1 cellular context compared by ENCODE assay signal in the genomic region with DNA sequence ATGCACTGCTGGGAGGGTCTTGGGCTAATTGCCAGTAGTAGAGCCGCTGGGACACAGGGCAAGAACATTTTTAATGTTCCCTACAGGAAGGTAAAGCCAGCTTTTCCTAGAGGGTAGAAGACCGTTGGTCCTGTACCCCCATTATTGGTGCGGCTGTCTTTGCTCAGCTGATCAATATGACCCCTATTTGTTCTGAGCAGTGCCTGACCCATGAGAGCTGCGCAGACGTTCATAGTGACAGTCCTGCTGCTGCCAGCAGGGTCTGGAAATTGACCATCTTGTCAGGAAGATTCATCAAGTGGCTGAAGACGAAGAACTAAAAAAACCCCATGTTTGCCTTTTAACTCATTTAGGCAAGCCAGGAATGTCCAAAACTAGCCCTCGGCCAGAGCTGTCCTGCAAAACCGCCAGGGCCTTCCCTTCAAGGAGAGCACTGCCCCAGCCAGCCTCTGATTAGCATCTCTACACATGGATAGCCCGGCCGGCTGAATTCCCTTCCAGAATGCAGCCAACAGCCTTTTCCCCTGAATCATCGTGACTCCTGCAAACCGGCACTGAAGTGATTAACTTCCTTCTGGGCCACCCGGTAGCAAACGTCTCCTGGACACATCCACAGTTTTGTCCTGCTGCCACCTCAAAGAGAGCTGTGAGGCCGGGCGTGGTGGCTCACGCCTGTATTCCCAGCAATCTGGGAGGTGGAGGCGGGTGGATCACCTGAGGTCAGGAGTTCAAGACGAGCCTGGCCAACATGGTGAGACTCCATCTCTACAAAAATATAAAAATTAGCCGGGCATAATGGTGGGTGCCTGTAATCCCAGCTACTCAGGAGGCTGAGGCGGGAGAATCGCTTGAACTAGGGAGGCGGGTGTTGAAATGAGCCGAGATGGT.
TF ChIP-seq lines count a peak whose summit lies in the region.

No MANE protein-coding gene starts in this region.

TF ChIP-seq in K562, 482 proteins besides CTCF, POLR2A, EP300 and RAD21 (continued from another document and continues in another):
- 0 out of 2 replicates have a peak, but pooled peaks have one; percentile 64 for TF ChIP-seq ZNF668 (CRISPR knock-in tag; IDR thresholded peaks at IDR 0.05)
- TF ChIP-seq KHSRP (IDR thresholded peaks at IDR 0.05) = no peak
- no peak for TF ChIP-seq ZNF695 (CRISPR knock-in tag; IDR thresholded peaks at IDR 0.05)
- TF ChIP-seq, protein P1, sequence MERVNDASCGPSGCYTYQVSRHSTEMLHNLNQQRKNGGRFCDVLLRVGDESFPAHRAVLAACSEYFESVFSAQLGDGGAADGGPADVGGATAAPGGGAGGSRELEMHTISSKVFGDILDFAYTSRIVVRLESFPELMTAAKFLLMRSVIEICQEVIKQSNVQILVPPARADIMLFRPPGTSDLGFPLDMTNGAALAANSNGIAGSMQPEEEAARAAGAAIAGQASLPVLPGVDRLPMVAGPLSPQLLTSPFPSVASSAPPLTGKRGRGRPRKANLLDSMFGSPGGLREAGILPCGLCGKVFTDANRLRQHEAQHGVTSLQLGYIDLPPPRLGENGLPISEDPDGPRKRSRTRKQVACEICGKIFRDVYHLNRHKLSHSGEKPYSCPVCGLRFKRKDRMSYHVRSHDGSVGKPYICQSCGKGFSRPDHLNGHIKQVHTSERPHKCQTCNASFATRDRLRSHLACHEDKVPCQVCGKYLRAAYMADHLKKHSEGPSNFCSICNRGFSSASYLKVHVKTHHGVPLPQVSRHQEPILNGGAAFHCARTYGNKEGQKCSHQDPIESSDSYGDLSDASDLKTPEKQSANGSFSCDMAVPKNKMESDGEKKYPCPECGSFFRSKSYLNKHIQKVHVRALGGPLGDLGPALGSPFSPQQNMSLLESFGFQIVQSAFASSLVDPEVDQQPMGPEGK (CRISPR knock-in tag; IDR thresholded peaks at IDR 0.05; ENCODE audit: borderline replicate concordance) = no peak
- TF ChIP-seq, protein P2, sequence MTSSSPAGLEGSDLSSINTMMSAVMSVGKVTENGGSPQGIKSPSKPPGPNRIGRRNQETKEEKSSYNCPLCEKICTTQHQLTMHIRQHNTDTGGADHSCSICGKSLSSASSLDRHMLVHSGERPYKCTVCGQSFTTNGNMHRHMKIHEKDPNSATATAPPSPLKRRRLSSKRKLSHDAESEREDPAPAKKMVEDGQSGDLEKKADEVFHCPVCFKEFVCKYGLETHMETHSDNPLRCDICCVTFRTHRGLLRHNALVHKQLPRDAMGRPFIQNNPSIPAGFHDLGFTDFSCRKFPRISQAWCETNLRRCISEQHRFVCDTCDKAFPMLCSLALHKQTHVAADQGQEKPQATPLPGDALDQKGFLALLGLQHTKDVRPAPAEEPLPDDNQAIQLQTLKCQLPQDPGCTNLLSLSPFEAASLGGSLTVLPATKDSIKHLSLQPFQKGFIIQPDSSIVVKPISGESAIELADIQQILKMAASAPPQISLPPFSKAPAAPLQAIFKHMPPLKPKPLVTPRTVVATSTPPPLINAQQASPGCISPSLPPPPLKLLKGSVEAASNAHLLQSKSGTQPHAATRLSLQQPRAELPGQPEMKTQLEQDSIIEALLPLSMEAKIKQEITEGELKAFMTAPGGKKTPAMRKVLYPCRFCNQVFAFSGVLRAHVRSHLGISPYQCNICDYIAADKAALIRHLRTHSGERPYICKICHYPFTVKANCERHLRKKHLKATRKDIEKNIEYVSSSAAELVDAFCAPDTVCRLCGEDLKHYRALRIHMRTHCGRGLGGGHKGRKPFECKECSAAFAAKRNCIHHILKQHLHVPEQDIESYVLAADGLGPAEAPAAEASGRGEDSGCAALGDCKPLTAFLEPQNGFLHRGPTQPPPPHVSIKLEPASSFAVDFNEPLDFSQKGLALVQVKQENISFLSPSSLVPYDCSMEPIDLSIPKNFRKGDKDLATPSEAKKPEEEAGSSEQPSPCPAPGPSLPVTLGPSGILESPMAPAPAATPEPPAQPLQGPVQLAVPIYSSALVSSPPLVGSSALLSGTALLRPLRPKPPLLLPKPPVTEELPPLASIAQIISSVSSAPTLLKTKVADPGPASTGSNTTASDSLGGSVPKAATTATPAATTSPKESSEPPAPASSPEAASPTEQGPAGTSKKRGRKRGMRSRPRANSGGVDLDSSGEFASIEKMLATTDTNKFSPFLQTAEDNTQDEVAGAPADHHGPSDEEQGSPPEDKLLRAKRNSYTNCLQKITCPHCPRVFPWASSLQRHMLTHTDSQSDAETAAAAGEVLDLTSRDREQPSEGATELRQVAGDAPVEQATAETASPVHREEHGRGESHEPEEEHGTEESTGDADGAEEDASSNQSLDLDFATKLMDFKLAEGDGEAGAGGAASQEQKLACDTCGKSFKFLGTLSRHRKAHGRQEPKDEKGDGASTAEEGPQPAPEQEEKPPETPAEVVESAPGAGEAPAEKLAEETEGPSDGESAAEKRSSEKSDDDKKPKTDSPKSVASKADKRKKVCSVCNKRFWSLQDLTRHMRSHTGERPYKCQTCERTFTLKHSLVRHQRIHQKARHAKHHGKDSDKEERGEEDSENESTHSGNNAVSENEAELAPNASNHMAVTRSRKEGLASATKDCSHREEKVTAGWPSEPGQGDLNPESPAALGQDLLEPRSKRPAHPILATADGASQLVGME (CRISPR knock-in tag; IDR thresholded peaks at IDR 0.05) = peak; percentile 44; the same call in 1 of the 2 replicates
- TF ChIP-seq POLR2G (IDR thresholded peaks at IDR 0.05; ENCODE audit: low read depth, low read length) = peak; percentile 73
- TF ChIP-seq, protein P3, sequence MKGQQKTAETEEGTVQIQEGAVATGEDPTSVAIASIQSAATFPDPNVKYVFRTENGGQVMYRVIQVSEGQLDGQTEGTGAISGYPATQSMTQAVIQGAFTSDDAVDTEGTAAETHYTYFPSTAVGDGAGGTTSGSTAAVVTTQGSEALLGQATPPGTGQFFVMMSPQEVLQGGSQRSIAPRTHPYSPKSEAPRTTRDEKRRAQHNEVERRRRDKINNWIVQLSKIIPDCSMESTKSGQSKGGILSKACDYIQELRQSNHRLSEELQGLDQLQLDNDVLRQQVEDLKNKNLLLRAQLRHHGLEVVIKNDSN (CRISPR knock-in tag; IDR thresholded peaks at IDR 0.05) = no peak
- TF ChIP-seq NCOA6 (IDR thresholded peaks at IDR 0.05) = no peak
- TF ChIP-seq, protein P4, sequence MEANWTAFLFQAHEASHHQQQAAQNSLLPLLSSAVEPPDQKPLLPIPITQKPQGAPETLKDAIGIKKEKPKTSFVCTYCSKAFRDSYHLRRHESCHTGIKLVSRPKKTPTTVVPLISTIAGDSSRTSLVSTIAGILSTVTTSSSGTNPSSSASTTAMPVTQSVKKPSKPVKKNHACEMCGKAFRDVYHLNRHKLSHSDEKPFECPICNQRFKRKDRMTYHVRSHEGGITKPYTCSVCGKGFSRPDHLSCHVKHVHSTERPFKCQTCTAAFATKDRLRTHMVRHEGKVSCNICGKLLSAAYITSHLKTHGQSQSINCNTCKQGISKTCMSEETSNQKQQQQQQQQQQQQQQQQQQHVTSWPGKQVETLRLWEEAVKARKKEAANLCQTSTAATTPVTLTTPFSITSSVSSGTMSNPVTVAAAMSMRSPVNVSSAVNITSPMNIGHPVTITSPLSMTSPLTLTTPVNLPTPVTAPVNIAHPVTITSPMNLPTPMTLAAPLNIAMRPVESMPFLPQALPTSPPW (CRISPR knock-in tag; IDR thresholded peaks at IDR 0.05) = no peak; the same call in 1 of the 2 replicates
- TF ChIP-seq, protein P5, sequence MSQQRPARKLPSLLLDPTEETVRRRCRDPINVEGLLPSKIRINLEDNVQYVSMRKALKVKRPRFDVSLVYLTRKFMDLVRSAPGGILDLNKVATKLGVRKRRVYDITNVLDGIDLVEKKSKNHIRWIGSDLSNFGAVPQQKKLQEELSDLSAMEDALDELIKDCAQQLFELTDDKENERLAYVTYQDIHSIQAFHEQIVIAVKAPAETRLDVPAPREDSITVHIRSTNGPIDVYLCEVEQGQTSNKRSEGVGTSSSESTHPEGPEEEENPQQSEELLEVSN (IDR thresholded peaks at IDR 0.05; ENCODE audit: borderline replicate concordance in 1 of 2, extremely low read depth in 1 of 2, insufficient read depth in 1 of 2, insufficient read length in 1 of 2, low read depth in 1 of 2, low read length in 1 of 2, poor library complexity in 1 of 2, severe bottlenecking in 1 of 2) = peak in 1 of 2 experiments; percentile 41
- no peak for TF ChIP-seq CAMTA2 (CRISPR knock-in tag; conservative IDR thresholded peaks at IDR 0.05)
- TF ChIP-seq, protein P6, sequence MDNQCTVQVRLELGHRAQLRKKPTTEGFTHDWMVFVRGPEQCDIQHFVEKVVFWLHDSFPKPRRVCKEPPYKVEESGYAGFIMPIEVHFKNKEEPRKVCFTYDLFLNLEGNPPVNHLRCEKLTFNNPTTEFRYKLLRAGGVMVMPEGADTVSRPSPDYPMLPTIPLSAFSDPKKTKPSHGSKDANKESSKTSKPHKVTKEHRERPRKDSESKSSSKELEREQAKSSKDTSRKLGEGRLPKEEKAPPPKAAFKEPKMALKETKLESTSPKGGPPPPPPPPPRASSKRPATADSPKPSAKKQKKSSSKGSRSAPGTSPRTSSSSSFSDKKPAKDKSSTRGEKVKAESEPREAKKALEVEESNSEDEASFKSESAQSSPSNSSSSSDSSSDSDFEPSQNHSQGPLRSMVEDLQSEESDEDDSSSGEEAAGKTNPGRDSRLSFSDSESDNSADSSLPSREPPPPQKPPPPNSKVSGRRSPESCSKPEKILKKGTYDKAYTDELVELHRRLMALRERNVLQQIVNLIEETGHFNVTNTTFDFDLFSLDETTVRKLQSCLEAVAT (IDR thresholded peaks at IDR 0.05) = peak in 1 of 2 experiments; percentile 43; a peak in 1 of 4 replicates
- TF ChIP-seq FOXM1 (IDR thresholded peaks at IDR 0.05; ENCODE audit: low read depth) = no peak
- TF ChIP-seq FOXM1 (CRISPR knock-in tag; IDR thresholded peaks at IDR 0.05; ENCODE audit: low read depth) = no peak
- TF ChIP-seq, protein P7, sequence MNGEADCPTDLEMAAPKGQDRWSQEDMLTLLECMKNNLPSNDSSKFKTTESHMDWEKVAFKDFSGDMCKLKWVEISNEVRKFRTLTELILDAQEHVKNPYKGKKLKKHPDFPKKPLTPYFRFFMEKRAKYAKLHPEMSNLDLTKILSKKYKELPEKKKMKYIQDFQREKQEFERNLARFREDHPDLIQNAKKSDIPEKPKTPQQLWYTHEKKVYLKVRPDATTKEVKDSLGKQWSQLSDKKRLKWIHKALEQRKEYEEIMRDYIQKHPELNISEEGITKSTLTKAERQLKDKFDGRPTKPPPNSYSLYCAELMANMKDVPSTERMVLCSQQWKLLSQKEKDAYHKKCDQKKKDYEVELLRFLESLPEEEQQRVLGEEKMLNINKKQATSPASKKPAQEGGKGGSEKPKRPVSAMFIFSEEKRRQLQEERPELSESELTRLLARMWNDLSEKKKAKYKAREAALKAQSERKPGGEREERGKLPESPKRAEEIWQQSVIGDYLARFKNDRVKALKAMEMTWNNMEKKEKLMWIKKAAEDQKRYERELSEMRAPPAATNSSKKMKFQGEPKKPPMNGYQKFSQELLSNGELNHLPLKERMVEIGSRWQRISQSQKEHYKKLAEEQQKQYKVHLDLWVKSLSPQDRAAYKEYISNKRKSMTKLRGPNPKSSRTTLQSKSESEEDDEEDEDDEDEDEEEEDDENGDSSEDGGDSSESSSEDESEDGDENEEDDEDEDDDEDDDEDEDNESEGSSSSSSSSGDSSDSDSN (IDR thresholded peaks at IDR 0.05; ENCODE audit: borderline replicate concordance in 1 of 2, low read depth in 2 of 2, low read length in 2 of 2) = peak; percentile 61 to 94; a peak in 1 of 4 replicates
- TF ChIP-seq TBP (optimal IDR thresholded peaks at IDR 0.05; ENCODE audit: low read depth, low read length) = peak; percentile 51
- TF ChIP-seq MTF1 (CRISPR knock-in tag; IDR thresholded peaks at IDR 0.05; ENCODE audit: borderline replicate concordance) = no peak
- TF ChIP-seq CREM (IDR thresholded peaks at IDR 0.05; ENCODE audit: low read depth) = peak; percentile 51; the same call in 1 of the 2 replicates
- TF ChIP-seq MYNN (IDR thresholded peaks at IDR 0.05) = peak; percentile 78
- no peak for TF ChIP-seq MYNN (CRISPR knock-in tag; IDR thresholded peaks at IDR 0.05)
- TF ChIP-seq, protein P8, sequence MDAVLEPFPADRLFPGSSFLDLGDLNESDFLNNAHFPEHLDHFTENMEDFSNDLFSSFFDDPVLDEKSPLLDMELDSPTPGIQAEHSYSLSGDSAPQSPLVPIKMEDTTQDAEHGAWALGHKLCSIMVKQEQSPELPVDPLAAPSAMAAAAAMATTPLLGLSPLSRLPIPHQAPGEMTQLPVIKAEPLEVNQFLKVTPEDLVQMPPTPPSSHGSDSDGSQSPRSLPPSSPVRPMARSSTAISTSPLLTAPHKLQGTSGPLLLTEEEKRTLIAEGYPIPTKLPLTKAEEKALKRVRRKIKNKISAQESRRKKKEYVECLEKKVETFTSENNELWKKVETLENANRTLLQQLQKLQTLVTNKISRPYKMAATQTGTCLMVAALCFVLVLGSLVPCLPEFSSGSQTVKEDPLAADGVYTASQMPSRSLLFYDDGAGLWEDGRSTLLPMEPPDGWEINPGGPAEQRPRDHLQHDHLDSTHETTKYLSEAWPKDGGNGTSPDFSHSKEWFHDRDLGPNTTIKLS (IDR thresholded peaks at IDR 0.05; ENCODE audit: borderline replicate concordance, low read depth) = peak; percentile 82
- TF ChIP-seq ZNF165 (CRISPR knock-in tag; IDR thresholded peaks at IDR 0.05; ENCODE audit: borderline replicate concordance) = no peak
- TF ChIP-seq ZNF778 (CRISPR knock-in tag; IDR thresholded peaks at IDR 0.05) = no peak
- TF ChIP-seq CHD4 (IDR thresholded peaks at IDR 0.05; ENCODE audit: insufficient read depth, insufficient replicate concordance, low read depth, low read length, poor library complexity, severe bottlenecking) = no peak
- TF ChIP-seq SRSF7 (optimal IDR thresholded peaks at IDR 0.05; ENCODE audit: low read depth, low read length) = no peak
- no peak for TF ChIP-seq ZNF717 (CRISPR knock-in tag; IDR thresholded peaks at IDR 0.05)
- no peak for TF ChIP-seq MEF2A (IDR thresholded peaks at IDR 0.05; ENCODE audit: control insufficient read depth, low read depth, low read length)
- TF ChIP-seq, protein P9, sequence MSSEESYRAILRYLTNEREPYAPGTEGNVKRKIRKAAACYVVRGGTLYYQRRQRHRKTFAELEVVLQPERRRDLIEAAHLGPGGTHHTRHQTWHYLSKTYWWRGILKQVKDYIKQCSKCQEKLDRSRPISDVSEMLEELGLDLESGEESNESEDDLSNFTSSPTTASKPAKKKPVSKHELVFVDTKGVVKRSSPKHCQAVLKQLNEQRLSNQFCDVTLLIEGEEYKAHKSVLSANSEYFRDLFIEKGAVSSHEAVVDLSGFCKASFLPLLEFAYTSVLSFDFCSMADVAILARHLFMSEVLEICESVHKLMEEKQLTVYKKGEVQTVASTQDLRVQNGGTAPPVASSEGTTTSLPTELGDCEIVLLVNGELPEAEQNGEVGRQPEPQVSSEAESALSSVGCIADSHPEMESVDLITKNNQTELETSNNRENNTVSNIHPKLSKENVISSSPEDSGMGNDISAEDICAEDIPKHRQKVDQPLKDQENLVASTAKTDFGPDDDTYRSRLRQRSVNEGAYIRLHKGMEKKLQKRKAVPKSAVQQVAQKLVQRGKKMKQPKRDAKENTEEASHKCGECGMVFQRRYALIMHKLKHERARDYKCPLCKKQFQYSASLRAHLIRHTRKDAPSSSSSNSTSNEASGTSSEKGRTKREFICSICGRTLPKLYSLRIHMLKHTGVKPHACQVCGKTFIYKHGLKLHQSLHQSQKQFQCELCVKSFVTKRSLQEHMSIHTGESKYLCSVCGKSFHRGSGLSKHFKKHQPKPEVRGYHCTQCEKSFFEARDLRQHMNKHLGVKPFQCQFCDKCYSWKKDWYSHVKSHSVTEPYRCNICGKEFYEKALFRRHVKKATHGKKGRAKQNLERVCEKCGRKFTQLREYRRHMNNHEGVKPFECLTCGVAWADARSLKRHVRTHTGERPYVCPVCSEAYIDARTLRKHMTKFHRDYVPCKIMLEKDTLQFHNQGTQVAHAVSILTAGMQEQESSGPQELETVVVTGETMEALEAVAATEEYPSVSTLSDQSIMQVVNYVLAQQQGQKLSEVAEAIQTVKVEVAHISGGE (CRISPR knock-in tag; IDR thresholded peaks at IDR 0.05) = peak in 1 of 3 experiments; percentile 69; a peak in 2 of 6 replicates
- TF ChIP-seq CEBPG (CRISPR knock-in tag; IDR thresholded peaks at IDR 0.05) = no peak
- no peak for TF ChIP-seq CEBPG (tag; conservative IDR thresholded peaks at IDR 0.05 in 1 of 2, IDR thresholded peaks at IDR 0.05 in 1 of 2)
- peak; percentile 83 for TF ChIP-seq GABPA (tag; conservative IDR thresholded peaks at IDR 0.05; ENCODE audit: low read depth)
- TF ChIP-seq SIX5 (IDR thresholded peaks at IDR 0.05; ENCODE audit: borderline replicate concordance in 1 of 2, insufficient read depth in 1 of 2, low read depth in 1 of 2, low read length in 2 of 2) = no peak
